In the genomic region with DNA sequence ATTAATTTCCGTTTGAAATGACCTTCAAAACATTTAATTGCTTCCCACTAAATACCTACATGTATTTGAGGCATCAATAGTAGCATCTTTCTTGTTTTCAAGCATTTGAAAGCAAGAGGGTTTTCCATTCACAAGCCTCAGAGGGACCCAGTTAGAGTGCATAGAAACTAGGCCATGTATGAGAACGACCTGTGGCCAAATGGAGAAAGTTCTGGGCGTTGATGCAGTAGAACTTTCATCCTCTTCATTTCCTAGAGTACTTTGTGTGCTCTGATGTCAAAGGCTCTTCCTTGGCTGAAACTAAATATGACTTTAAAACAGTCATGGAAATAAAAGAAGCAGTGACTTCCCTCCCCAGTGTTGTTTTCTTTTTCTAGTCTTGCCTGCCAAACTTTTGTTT, we compare ENCODE assay signal across 1 cellular context.
TF ChIP-seq lines count a peak whose summit lies in the region.

No MANE protein-coding gene starts in this region.

TF ChIP-seq in IMR-90, 13 proteins besides CTCF, POLR2A, EP300 and RAD21:
- TF ChIP-seq MAFK (IDR thresholded peaks at IDR 0.05; ENCODE audit: low read depth, low read length) (no peak), CHD1 (IDR thresholded peaks at IDR 0.05; ENCODE audit: low read depth, low read length) (no peak), FOS (IDR thresholded peaks at IDR 0.05; ENCODE audit: low read depth, low read length) (no peak), CEBPB (IDR thresholded peaks at IDR 0.05; ENCODE audit: low read depth, low read length) (no peak), MXI1 (IDR thresholded peaks at IDR 0.05; ENCODE audit: borderline replicate concordance, low read depth, low read length) (no peak)
